Comparison of ENCODE assay signal across 8 cellular contexts in genomic region chr4:73450398-73451004, GRCh38. TPM values are rescaled to one million over a fixed set of nuclear protein-coding genes. Genes with fewer than 3 reads are reported as not detected.
A peak's percentile ranks its signal among the peaks of the same experiment; 100 is the strongest.
DNase-seq lines count a peak whose midpoint lies in the region; ATAC-seq and TF ChIP-seq lines count a peak whose summit lies in the region.

No MANE protein-coding gene starts in this region.

- H3K9me3 Mint-ChIP-seq in effector memory CD8-positive, alpha-beta T cell = no peaks in the 10 kb centered on the region

- no peaks in the 10 kb centered on the region for H3K4me1 ChIP-seq in psoas muscle

- peaks cover 0 to 2% (median 0%) of the 10 kb centered on the region in 3 donors for H3K27me3 ChIP-seq in psoas muscle (ENCODE audit: insufficient read depth in 3 of 3, low read length in 2 of 3)

- no peaks in the 10 kb centered on the region for H3K36me3 Mint-ChIP-seq in effector memory CD8-positive, alpha-beta T cell (ENCODE audit: insufficient read depth)

- H3K27ac ChIP-seq in psoas muscle = no peak overlapping the region

- H3K27ac Mint-ChIP-seq in effector memory CD8-positive, alpha-beta T cell = no peak overlapping the region

- ATAC-seq in psoas muscle = no peak
- ATAC-seq in effector memory CD8-positive, alpha-beta T cell (replicated peaks) = no peak

- WGBS in psoas muscle, 3 donors = 45 to 52% (median 49%) methylated on average over 9 of the region's 9 CpGs

- no peaks in the 10 kb centered on the region for H3K9me3 ChIP-seq in psoas muscle

- peaks cover 0 to 7% of the 10 kb centered on the region in 2 donors for H3K27me3 Mint-ChIP-seq in effector memory CD8-positive, alpha-beta T cell

- H3K4me1 Mint-ChIP-seq in effector memory CD8-positive, alpha-beta T cell (ENCODE audit: low read depth in 2 of 2) = no peaks in the 10 kb centered on the region

- no peak overlapping the region for H3K4me3 Mint-ChIP-seq in effector memory CD8-positive, alpha-beta T cell

- TF ChIP-seq CTCF in psoas muscle (IDR thresholded peaks at IDR 0.05) = no peak

- intact Hi-C loops in psoas muscle (cut with DNase I) = no loop called here

- H3K36me3 ChIP-seq in psoas muscle (ENCODE audit: insufficient read depth in 1 of 2, low read depth in 1 of 2) = no peaks in the 10 kb centered on the region

- H3K4me3 ChIP-seq in psoas muscle = no peak overlapping the region

- DNase-seq in HCEC 1CT = peak; percentile 77
- peak; percentile 59 for DNase-seq in NCI-H526 treated with DMSO at 0.1 percent for 48 hours (lab: John Stamatoyannopoulos, UW)
- DNase-seq in fibroblast of gingiva (ENCODE audit: low read depth) = peak; percentile 58
- DNase-seq in psoas muscle = peak; percentile 21 to 52
- DNase-seq in effector memory CD8-positive, alpha-beta T cell = no peak
- DNase-seq in NAMALWA (ENCODE audit: low spot score) = no peak
- no peak for DNase-seq in Ammon's horn (ENCODE audit: low spot score)
- DNase-seq in HT-29 (ENCODE audit: low spot score) = no peak

RNA-seq across cellular contexts. Expression of gene AFP, which starts 14.5 kb away (rescaled TPM):
- not detected for total RNA-seq in psoas muscle
- polyA plus RNA-seq in psoas muscle = not detected
- total RNA-seq in HT-29 (2014; rRNA removed; shearing (Covaris generic)) = not detected in 2 replicates

RNA-seq across cellular contexts. Expression of gene AFM, which starts 31.0 kb away (rescaled TPM):
- total RNA-seq in psoas muscle = not detected
- not detected for polyA plus RNA-seq in psoas muscle
- total RNA-seq in HT-29 (2014; rRNA removed; shearing (Covaris generic)) = not detected in 2 replicates

RNA-seq across cellular contexts. Expression of gene ALB, which starts 46.4 kb away (rescaled TPM):
- total RNA-seq in psoas muscle = 1 to 10 TPM in 2 of 4 donors, not detected in 2; 5.4 to 5.9 TPM
- polyA plus RNA-seq in psoas muscle = not detected
- not detected in 2 replicates for total RNA-seq in HT-29 (2014; rRNA removed; shearing (Covaris generic))

Comparison
In these comparisons a context has a peak if more than half of its experiments do, and no peak if none do; other contexts are left out.
1. DNase-seq: peak in HCEC 1CT (single experiment), NCI-H526 treated with DMSO at 0.1 percent for 48 hours (single experiment), fibroblast of gingiva (single experiment) and psoas muscle (2 of 2); none in effector memory CD8-positive, alpha-beta T cell (0 of 3), NAMALWA (single experiment), Ammon's horn (single experiment) and HT-29 (single experiment).